Comparison of ENCODE assay signal across 8 cellular contexts in the genomic region with DNA sequence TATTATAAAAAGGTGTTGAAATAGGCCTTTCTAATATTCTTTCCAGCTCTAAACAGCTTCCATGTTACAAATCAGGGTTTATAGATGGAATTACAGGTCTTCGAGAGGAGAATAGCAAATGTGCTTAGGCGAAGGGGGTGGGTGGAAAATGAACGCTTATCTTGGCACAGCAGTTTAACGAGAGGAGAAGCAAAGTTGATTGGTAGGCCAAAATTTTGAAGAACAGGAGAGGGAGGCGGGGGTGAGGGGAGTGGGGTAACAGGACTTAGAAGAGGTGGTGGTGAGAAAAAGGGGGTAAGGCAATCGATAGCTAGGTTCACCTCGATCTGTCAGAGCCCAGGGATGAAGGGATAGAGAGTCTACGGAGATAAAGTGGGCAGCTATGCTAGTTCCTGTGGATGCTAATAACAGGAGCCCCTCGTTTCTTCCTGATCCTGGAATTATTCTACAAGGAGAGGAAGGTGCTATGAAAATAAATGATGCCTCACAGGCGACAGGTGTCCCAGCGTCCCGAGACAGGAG. TPM values are rescaled to one million over a fixed set of nuclear protein-coding genes. Genes with fewer than 3 reads are reported as not detected.
DNase-seq lines count a peak whose midpoint lies in the region; ATAC-seq, FAIRE-seq and TF ChIP-seq lines count a peak whose summit lies in the region.

No MANE protein-coding gene starts in this region.

- no peak overlapping the region for H3K27ac ChIP-seq in iPS-18a (ENCODE audit: low read length)

- H3K4me1 ChIP-seq in adipocyte (ENCODE audit: control insufficient read depth, insufficient read depth, low read length) (peaks cover 39% of the 10 kb centered on the region), iPS-18a (ENCODE audit: control insufficient read depth, low read depth, low read length) (peaks cover 3% of the 10 kb centered on the region)

- intact Hi-C loops in activated CD4-positive, alpha-beta T cell treated with anti-CD3 and anti-CD28 coated beads for 36 hours (cut with DNase I, micrococcal nuclease), result loop anchor here (1.0 to 10.0 kb wide), 7 partner anchors 45 to 1770 kb away; a partner anchor contains a TSS

- FAIRE-seq in GM12892 (lab: Jason Lieb, UNC), result no peak

- H3K4me1 Mint-ChIP-seq in activated CD4-positive, alpha-beta T cell treated with anti-CD3 and anti-CD28 coated beads for 36 hours, result peaks cover 33% of the 10 kb centered on the region
- peaks cover 22% of the 10 kb centered on the region for H3K4me1 Mint-ChIP-seq in stimulated activated memory B cell treated with anti-CD40 and anti-IgM and Interleukin-4, amounts not matched to agents 10 μg/mL and 1 μg/mL and 100 μg/mL, for 72 hours

- no peaks in the 10 kb centered on the region for H3K27me3 Mint-ChIP-seq in activated CD4-positive, alpha-beta T cell treated with anti-CD3 and anti-CD28 coated beads for 36 hours
- H3K27me3 Mint-ChIP-seq in stimulated activated memory B cell treated with anti-CD40 and anti-IgM and Interleukin-4, amounts not matched to agents 10 μg/mL and 1 μg/mL and 100 μg/mL, for 72 hours, result no peaks in the 10 kb centered on the region

- H3K27me3 ChIP-seq in adipocyte (replicated peaks; ENCODE audit: control insufficient read depth, insufficient read depth, low read length), result no peaks in the 10 kb centered on the region
- H3K27me3 ChIP-seq in iPS-18a (ENCODE audit: control insufficient read depth, insufficient read depth, low read length), result no peaks in the 10 kb centered on the region

- H3K36me3 ChIP-seq in adipocyte (ENCODE audit: control insufficient read depth, insufficient read depth, low read length, severe bottlenecking) (peaks cover 37% of the 10 kb centered on the region), iPS-18a (ENCODE audit: control insufficient read depth, low read depth, low read length) (peaks cover 19% of the 10 kb centered on the region)

- H3K4me3 Mint-ChIP-seq in activated CD4-positive, alpha-beta T cell treated with anti-CD3 and anti-CD28 coated beads for 36 hours, result peak overlapping the region; percentile 93
- peak overlapping the region; percentile 94 for H3K4me3 Mint-ChIP-seq in stimulated activated memory B cell treated with anti-CD40 and anti-IgM and Interleukin-4, amounts not matched to agents 10 μg/mL and 1 μg/mL and 100 μg/mL, for 72 hours

- H3K9me3 Mint-ChIP-seq in activated CD4-positive, alpha-beta T cell treated with anti-CD3 and anti-CD28 coated beads for 36 hours (ENCODE audit: low read depth), result no peaks in the 10 kb centered on the region
- no peaks in the 10 kb centered on the region for H3K9me3 Mint-ChIP-seq in stimulated activated memory B cell treated with anti-CD40 and anti-IgM and Interleukin-4, amounts not matched to agents 10 μg/mL and 1 μg/mL and 100 μg/mL, for 72 hours

- CTCF ChIA-PET in activated CD4-positive, alpha-beta T cell treated with anti-CD3 and anti-CD28 coated beads for 36 hours (lab: Charles Lee), result interaction anchor here (0.6 to 1.0 kb wide), 5 partner anchors 8 to 1025 kb away, joined by 3 to 5 read pairs (median 3); no protein-coding TSS in a partner anchor

- peaks cover 15% of the 10 kb centered on the region for H3K36me3 Mint-ChIP-seq in activated CD4-positive, alpha-beta T cell treated with anti-CD3 and anti-CD28 coated beads for 36 hours (ENCODE audit: low read depth)
- peaks cover 9% of the 10 kb centered on the region for H3K36me3 Mint-ChIP-seq in stimulated activated memory B cell treated with anti-CD40 and anti-IgM and Interleukin-4, amounts not matched to agents 10 μg/mL and 1 μg/mL and 100 μg/mL, for 72 hours

- H3K4me3 ChIP-seq in adipocyte (ENCODE audit: low read length) (peak overlapping the region; percentile 97), iPS-18a (ENCODE audit: low read length) (peak overlapping the region; percentile 98)

- POLR2A ChIA-PET in activated CD4-positive, alpha-beta T cell treated with anti-CD3 and anti-CD28 coated beads for 36 hours (lab: Charles Lee), result interaction anchor here (0.7 to 0.8 kb wide), 3 partner anchors 58 to 183 kb away, joined by 3 to 5 read pairs (median 3); no protein-coding TSS in a partner anchor

- TF ChIP-seq POLR2A in GM12892 (IDR thresholded peaks at IDR 0.05; ENCODE audit: low read depth, low read length), result no peak

- H3K27ac Mint-ChIP-seq in activated CD4-positive, alpha-beta T cell treated with anti-CD3 and anti-CD28 coated beads for 36 hours, result peak overlapping the region; percentile 100
- H3K27ac Mint-ChIP-seq in stimulated activated memory B cell treated with anti-CD40 and anti-IgM and Interleukin-4, amounts not matched to agents 10 μg/mL and 1 μg/mL and 100 μg/mL, for 72 hours, result peak overlapping the region; percentile 97

- H3K9ac ChIP-seq in adipocyte (ENCODE audit: low read length) (peak overlapping the region; percentile 98), iPS-18a (ENCODE audit: low read length) (peak overlapping the region; percentile 96)

- ATAC-seq in activated CD4-positive, alpha-beta T cell treated with anti-CD3 and anti-CD28 coated beads for 36 hours, result peak; percentile 4
- ATAC-seq in stimulated activated memory B cell treated with anti-CD40 and anti-IgM and Interleukin-4, amounts not matched to agents 10 μg/mL and 1 μg/mL and 100 μg/mL, for 72 hours, result no peak

- H3K9me3 ChIP-seq in adipocyte (ENCODE audit: control insufficient read depth, low read length) (no peaks in the 10 kb centered on the region), iPS-18a (ENCODE audit: control insufficient read depth, low read depth, low read length) (no peaks in the 10 kb centered on the region)

- peak; percentile 41 for DNase-seq in activated CD4-positive, alpha-beta T cell treated with anti-CD3 and anti-CD28 coated beads for 36 hours
- DNase-seq in activated CD4-positive, alpha-beta T cell treated with anti-CD3 and anti-CD28 coated beads for 4 hours, result no peak
- DNase-seq in M059J (ENCODE audit: low read depth), result peak; percentile 21
- DNase-seq in adipocyte (ENCODE audit: low read depth), result peak; percentile 24
- no peak for DNase-seq in GM12892 (ENCODE audit: insufficient read length)
- no peak for DNase-seq in H4 (ENCODE audit: low spot score)

RNA-seq across cellular contexts. Expression of a gene that starts 0.7 kb away (rescaled TPM):
- 10 to 100 TPM; 16.3 to 18.4 TPM for total RNA-seq in activated CD4-positive, alpha-beta T cell treated with anti-CD3 and anti-CD28 coated beads for 36 hours
- total RNA-seq in M059J (2014; rRNA removed; shearing (Covaris generic)), result 9.8 and 17.9 TPM in 2 replicates
- 25.5 TPM for polyA plus RNA-seq in GM12892 (2012; ENCODE audit: missing spikeins)
- 10.8 and 11.7 TPM in 2 replicates for total RNA-seq in H4 (2014; rRNA removed; shearing (Covaris generic))

RNA-seq across cellular contexts. Expression of a gene that starts 0.8 kb away (rescaled TPM):
- total RNA-seq in activated CD4-positive, alpha-beta T cell treated with anti-CD3 and anti-CD28 coated beads for 36 hours, result 10 to 100 TPM; 33.6 to 42.4 TPM
- total RNA-seq in M059J (2014; rRNA removed; shearing (Covaris generic)), result 16.6 and 19.5 TPM in 2 replicates
- 17.1 TPM for polyA plus RNA-seq in GM12892 (2012; ENCODE audit: missing spikeins)
- total RNA-seq in H4 (2014; rRNA removed; shearing (Covaris generic)), result 20.8 and 23.2 TPM in 2 replicates

Comparison
In these comparisons a context has a peak if more than half of its experiments do, and no peak if none do; other contexts are left out.
1. DNase-seq: peak in activated CD4-positive, alpha-beta T cell treated with anti-CD3 and anti-CD28 coated beads for 36 hours (single experiment), M059J (single experiment) and adipocyte (single experiment); none in activated CD4-positive, alpha-beta T cell treated with anti-CD3 and anti-CD28 coated beads for 4 hours (0 of 2), GM12892 (single experiment) and H4 (single experiment).